Comparison of ENCODE assay signal across 18 cellular contexts in genomic region chr5:91229031-91229623, GRCh38.
"Had no signal": no experiment of that assay in that cellular context is flagged by ENCODE, and none has a peak within 500 bp of the region (broad histone marks: within the 10 kb centered on the region; RNA-seq: fewer than 3 reads in every experiment).

No MANE protein-coding gene starts in this region.

- DNase-seq: activated CD4-positive, alpha-beta T cell treated with anti-CD3 and anti-CD28 coated beads for 1 hour; activated naive CD8-positive, alpha-beta T cell treated with anti-CD3 and anti-CD28 coated beads, Interleukin-2, amount 10 ng/mL, durations not matched to agents 7 days and 5 days; anterior cingulate cortex; brain microvascular endothelial cell; cerebellar nuclear complex; cortex of kidney; effector CD4-positive, alpha-beta T cell; esophagus squamous epithelium; left lung; midbrain; sigmoid colon; spleen; stimulated activated naive B cell treated with anti-CD40 and anti-IgM and Interleukin-4, amounts not matched to agents 10 μg/mL and 1 μg/mL and 100 μg/mL, for 72 hours; T-helper 17 cell; upper lobe of right lung had no signal

- H3K4me1 ChIP-seq: esophagus squamous epithelium, spleen, upper lobe of right lung had no signal

- H3K79me2 ChIP-seq: hepatocyte had no signal

- H3K4me3 ChIP-seq: esophagus squamous epithelium, hepatocyte, left lung, sigmoid colon, spleen, thoracic aorta, upper lobe of right lung had no signal

- H3K36me3 ChIP-seq: brain microvascular endothelial cell, esophagus squamous epithelium, left lung, sigmoid colon, spleen, thoracic aorta, upper lobe of right lung had no signal

- H3K4me2 ChIP-seq: hepatocyte had no signal

- H3K27ac ChIP-seq: brain microvascular endothelial cell, esophagus squamous epithelium, hepatocyte, left lung, sigmoid colon, spleen, thoracic aorta, upper lobe of right lung, VCaP had no signal

- H3K9me3 ChIP-seq: esophagus squamous epithelium, thoracic aorta, upper lobe of right lung had no signal

- H3K27me3 ChIP-seq: brain microvascular endothelial cell, esophagus squamous epithelium, hepatocyte, left lung, sigmoid colon, spleen, upper lobe of right lung had no signal

- H2AFZ ChIP-seq: hepatocyte had no signal

- ATAC-seq: left lung; stimulated activated naive B cell treated with anti-CD40 and anti-IgM and Interleukin-4, amounts not matched to agents 10 μg/mL and 1 μg/mL and 100 μg/mL, for 72 hours; T-helper 17 cell; upper lobe of right lung had no signal
